In the genomic region with DNA sequence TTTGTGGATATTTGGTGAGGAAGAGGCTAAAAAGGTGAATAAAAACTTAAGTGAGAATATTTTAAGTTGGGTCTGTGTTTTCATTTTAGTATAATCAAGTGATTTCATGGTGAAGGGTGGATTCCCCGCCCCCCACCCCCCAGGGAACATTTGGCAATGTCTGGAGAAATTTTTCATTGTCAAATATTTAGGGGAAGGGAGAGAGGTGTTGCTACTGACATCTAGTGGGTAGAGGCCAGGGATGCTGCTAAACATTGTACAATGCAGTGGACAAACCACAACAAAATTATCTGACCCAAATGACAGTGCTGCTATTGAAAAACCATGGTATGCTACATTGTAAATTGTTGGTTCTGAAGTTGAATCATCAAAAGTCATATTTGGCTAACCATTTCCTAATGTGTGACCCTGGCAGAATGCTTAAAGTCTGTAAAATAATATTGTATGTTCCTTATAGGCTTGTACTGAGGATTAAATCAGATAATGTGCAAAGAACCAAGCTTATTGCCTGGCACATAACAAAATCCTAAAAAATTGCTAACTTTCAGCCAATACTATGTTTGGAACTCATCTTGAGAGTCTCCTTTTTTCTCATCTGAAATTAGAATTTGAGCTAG, we compare ENCODE assay signal across 8 cellular contexts. TPM values are rescaled to one million over a fixed set of nuclear protein-coding genes. Genes with fewer than 3 reads are reported as not detected.
DNase-seq lines count a peak whose midpoint lies in the region; ATAC-seq, FAIRE-seq and TF ChIP-seq lines count a peak whose summit lies in the region.

No MANE protein-coding gene starts in this region.

- H3K36me3 ChIP-seq in BLaER1 treated with 17β-estradiol and CSF1 and Interleukin-3, amounts not matched to agents 10 nM and 100 nM, result peaks cover 51 to 94% (median 83%) of the 10 kb centered on the region in 11 experiments
- H3K36me3 ChIP-seq in kidney epithelial cell (ENCODE audit: control insufficient read depth, insufficient read depth, low read length), result peaks cover 3% of the 10 kb centered on the region
- peaks cover 74% of the 10 kb centered on the region for H3K36me3 ChIP-seq in MG63

- peak overlapping the region in 8 of 11 experiments; percentile 5 to 50 (median 32); a peak in 11 of 22 replicates for H3K4me2 ChIP-seq in BLaER1 treated with 17β-estradiol and CSF1 and Interleukin-3, amounts not matched to agents 10 nM and 100 nM

- TF ChIP-seq POLR2A in H54 (IDR thresholded peaks at IDR 0.05; ENCODE audit: low read depth, low read length), result no peak

- no peak overlapping the region for H3K4me3 ChIP-seq in BLaER1 treated with 17β-estradiol and CSF1 and Interleukin-3, amounts not matched to agents 10 nM and 100 nM
- no peak overlapping the region for H3K4me3 ChIP-seq in kidney epithelial cell (ENCODE audit: low read depth, low read length)
- H3K4me3 ChIP-seq in MG63, result no peak overlapping the region

- no peaks in the 10 kb centered on the region for H3K27me3 ChIP-seq in BLaER1 treated with 17β-estradiol and CSF1 and Interleukin-3, amounts not matched to agents 10 nM and 100 nM
- H3K27me3 ChIP-seq in kidney epithelial cell (ENCODE audit: control insufficient read depth, insufficient read depth, low read length), result no peaks in the 10 kb centered on the region
- no peaks in the 10 kb centered on the region for H3K27me3 ChIP-seq in MG63

- H3K9me3 ChIP-seq in BLaER1 treated with 17β-estradiol and CSF1 and Interleukin-3, amounts not matched to agents 10 nM and 100 nM (replicated peaks in 1 of 11), result no peaks in the 10 kb centered on the region
- H3K9me3 ChIP-seq in T-helper 17 cell (ENCODE audit: control insufficient read depth, low read length, poor library complexity, severe bottlenecking), result no peaks in the 10 kb centered on the region
- H3K9me3 ChIP-seq in MG63, result no peaks in the 10 kb centered on the region

- no peaks in the 10 kb centered on the region for H3K27me3 Mint-ChIP-seq in T-helper 17 cell

- ATAC-seq in T-helper 17 cell, result no peak
- no peak for ATAC-seq in HG03280 (IDR thresholded peaks at IDR 0.05; ENCODE audit: unreplicated experiment)
- no peak for ATAC-seq in HG03097 (IDR thresholded peaks at IDR 0.05; ENCODE audit: low FRiP score, unreplicated experiment)

- peak overlapping the region; percentile 12 for H3K4me3 Mint-ChIP-seq in T-helper 17 cell

- peak overlapping the region in 4 of 11 experiments; percentile 13 to 43 (median 24); a peak in 4 of 22 replicates for H3K9ac ChIP-seq in BLaER1 treated with 17β-estradiol and CSF1 and Interleukin-3, amounts not matched to agents 10 nM and 100 nM

- H4K20me1 ChIP-seq in BLaER1 treated with 17β-estradiol and CSF1 and Interleukin-3, amounts not matched to agents 10 nM and 100 nM, result peaks cover 54 to 96% (median 83%) of the 10 kb centered on the region in 11 experiments; a peak in 21 of 22 replicates

- no peak for DNase-seq in H54 (ENCODE audit: insufficient read length, low spot score)
- DNase-seq in T-helper 17 cell, result no peak
- DNase-seq in kidney epithelial cell (ENCODE audit: low read depth), result no peak
- no peak for DNase-seq in DMS79 (lab: John Stamatoyannopoulos, UW)
- DNase-seq in MG63, result no peak

- peak overlapping the region in 7 of 11 experiments; percentile 7 to 48 (median 33); a peak in 7 of 22 replicates for H3K27ac ChIP-seq in BLaER1 treated with 17β-estradiol and CSF1 and Interleukin-3, amounts not matched to agents 10 nM and 100 nM

- H3K4me1 Mint-ChIP-seq in T-helper 17 cell, result peaks cover 17% of the 10 kb centered on the region

- H3K27ac Mint-ChIP-seq in T-helper 17 cell, result peak overlapping the region; percentile 29

- peak; percentile 51 for TF ChIP-seq CTCF in kidney epithelial cell (IDR thresholded peaks at IDR 0.05; ENCODE audit: insufficient read depth, low read length, poor library complexity, severe bottlenecking)

- FAIRE-seq in H54 (lab: Jason Lieb, UNC), result peak; percentile 66

- H3K4me1 ChIP-seq in BLaER1 treated with 17β-estradiol and CSF1 and Interleukin-3, amounts not matched to agents 10 nM and 100 nM, result peaks cover 27 to 45% (median 39%) of the 10 kb centered on the region in 10 experiments

- no peaks in the 10 kb centered on the region for H3K36me3 Mint-ChIP-seq in T-helper 17 cell (ENCODE audit: low read depth)

RNA-seq across cellular contexts. Expression of a gene that starts 5.6 kb away (rescaled TPM):
- total RNA-seq in T-helper 17 cell, result 10 to 100 TPM; 23.9 to 29.5 TPM
- total RNA-seq in kidney epithelial cell, result 64.1 and 65.1 TPM in 2 replicates
- total RNA-seq in MG63 (2014; rRNA removed; shearing (Covaris generic); ENCODE audit: low replicate concordance), result 26.2 and 37.6 TPM in 2 replicates

RNA-seq across cellular contexts. Expression of a gene that starts 22.8 kb away (rescaled TPM):
- total RNA-seq in T-helper 17 cell (10 to 100 TPM; 31.5 to 36.5 TPM), kidney epithelial cell (20.8 and 34.5 TPM in 2 replicates)
- total RNA-seq in MG63 (2014; rRNA removed; shearing (Covaris generic); ENCODE audit: low replicate concordance), result 115 and 231 TPM in 2 replicates

RNA-seq across cellular contexts. Expression of a gene that starts 53.5 kb away (rescaled TPM):
- 10 to 100 TPM in 1 of 2 donors, 1 to 10 TPM in 1; 9.0 to 10.9 TPM for total RNA-seq in T-helper 17 cell
- total RNA-seq in kidney epithelial cell, result 6.6 and 12.0 TPM in 2 replicates
- total RNA-seq in MG63 (2014; rRNA removed; shearing (Covaris generic); ENCODE audit: low replicate concordance), result 7.1 and 11.1 TPM in 2 replicates
